Comparison of ENCODE assay signal across 5 cellular contexts in genomic region chr13:22030321-22030720, GRCh38.
"Had no signal": no experiment of that assay in that cellular context is flagged by ENCODE, and none has a peak within 500 bp of the region (broad histone marks: within the 10 kb centered on the region; RNA-seq: fewer than 3 reads in every experiment).

No MANE protein-coding gene starts in this region.

- H3K4me3 Mint-ChIP-seq: GM23338, H9, IgD-negative memory B cell had no signal

- DNase-seq: H9, HCEC 1CT, KBM-7 had no signal

- H3K4me1 Mint-ChIP-seq: GM23338, IgD-negative memory B cell had no signal

- H3K27ac Mint-ChIP-seq: GM23338, IgD-negative memory B cell had no signal

- ATAC-seq: GM23338 had no signal

- H3K4me2 ChIP-seq: GM23338 had no signal

- H3K4me3 ChIP-seq: GM23338 had no signal

- H2AFZ ChIP-seq: GM23338 had no signal

- H3K9me3 Mint-ChIP-seq: GM23338, H9, IgD-negative memory B cell had no signal
